8 cellular contexts compared by ENCODE assay signal in the genomic region with DNA sequence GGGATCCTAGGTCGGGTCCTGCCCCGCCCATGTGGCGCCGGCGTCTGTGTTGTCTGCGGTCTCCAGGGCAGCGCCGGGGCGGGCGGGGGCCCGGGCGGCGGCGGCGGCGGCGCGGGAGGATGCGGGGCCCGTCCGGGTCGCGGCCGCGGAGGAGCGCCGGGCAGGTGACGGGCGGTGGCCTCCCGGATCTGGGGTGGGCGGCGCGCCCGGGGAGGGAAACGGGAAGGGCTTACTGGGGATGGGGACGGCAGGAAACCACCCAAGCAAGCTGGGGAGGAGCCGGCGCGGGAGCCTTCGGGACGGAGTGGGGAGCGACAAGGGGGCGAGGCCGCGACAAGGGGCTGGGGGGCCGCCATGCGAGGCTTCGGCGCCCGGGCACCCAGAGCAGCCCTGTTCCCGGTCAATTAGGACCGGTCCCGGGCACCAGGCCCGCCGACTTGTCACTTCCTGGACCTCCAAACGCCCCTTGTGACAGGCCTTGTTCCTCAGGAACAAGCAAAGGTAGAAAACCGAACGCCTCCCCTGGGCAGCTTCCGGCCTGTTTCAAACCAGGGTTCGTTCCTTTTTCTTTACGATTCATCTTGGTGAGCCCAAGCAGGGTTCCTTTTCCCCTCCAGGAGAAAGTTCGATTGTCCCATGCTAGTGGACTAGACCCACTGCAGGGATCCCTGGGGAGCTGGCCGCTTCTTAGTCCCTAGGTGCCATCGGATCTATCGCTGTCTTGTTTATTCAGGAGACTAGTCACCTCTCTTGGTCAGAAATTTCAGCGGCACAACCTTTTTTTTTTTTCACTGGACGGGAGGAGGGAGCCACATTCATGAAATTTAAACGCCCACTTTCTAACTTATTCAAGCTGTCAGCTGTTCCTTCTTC. TPM values are rescaled to one million over a fixed set of nuclear protein-coding genes. Genes with fewer than 3 reads are reported as not detected.
DNase-seq lines count a peak whose midpoint lies in the region; ATAC-seq and TF ChIP-seq lines count a peak whose summit lies in the region.

No MANE protein-coding gene starts in this region.

- peak overlapping the region; percentile 73 for H3K4me2 ChIP-seq in mesendoderm (ENCODE audit: low read length)

- no peaks in the 10 kb centered on the region for H3K9me3 Mint-ChIP-seq in activated CD8-positive, alpha-beta T cell treated with anti-CD3 and anti-CD28 coated beads, Interleukin-2, amount 10 ng/mL, durations not matched to agents 7 days and 5 days (ENCODE audit: insufficient read depth)
- H3K9me3 Mint-ChIP-seq in endodermal cell = no peaks in the 10 kb centered on the region

- H3K23ac ChIP-seq in mesendoderm (ENCODE audit: low read length) = no peak overlapping the region

- no peaks in the 10 kb centered on the region for H3K79me2 ChIP-seq in mesendoderm (ENCODE audit: control insufficient read depth, insufficient read depth, low read length)

- POLR2A ChIA-PET in activated CD8-positive, alpha-beta T cell treated with anti-CD3 and anti-CD28 coated beads, Interleukin-2, amount 10 ng/mL, durations not matched to agents 7 days and 5 days (lab: Charles Lee) = interaction anchor here (1.0 kb wide), 1 partner anchor 179 kb away, joined by 3 read pairs; a partner anchor contains a TSS

- peak overlapping the region; percentile 47 for H2BK120ac ChIP-seq in mesendoderm (ENCODE audit: low read depth, low read length)

- CTCF ChIA-PET in activated CD8-positive, alpha-beta T cell treated with anti-CD3 and anti-CD28 coated beads, Interleukin-2, amount 10 ng/mL, durations not matched to agents 7 days and 5 days (lab: Charles Lee) = interaction anchor here (0.7 to 2.2 kb wide), 9 partner anchors 17 to 171 kb away, joined by 3 to 8 read pairs (median 6); no protein-coding TSS in a partner anchor

- H3K9ac ChIP-seq in endodermal cell (ENCODE audit: extremely low read depth, low read length, poor library complexity, severe bottlenecking) (peak overlapping the region; percentile 56), mesendoderm (ENCODE audit: low read length) (peak overlapping the region; percentile 78)

- H2BK15ac ChIP-seq in mesendoderm (replicated peaks; ENCODE audit: low read depth) = no peak overlapping the region

- peak overlapping the region; percentile 73 for H3K4me3 Mint-ChIP-seq in activated CD8-positive, alpha-beta T cell treated with anti-CD3 and anti-CD28 coated beads, Interleukin-2, amount 10 ng/mL, durations not matched to agents 7 days and 5 days
- H3K4me3 Mint-ChIP-seq in endodermal cell = peak overlapping the region; percentile 70

- H3K4me1 ChIP-seq in endodermal cell (ENCODE audit: control insufficient read depth, insufficient read depth, low read length) (peaks cover 5% of the 10 kb centered on the region), mesendoderm (ENCODE audit: control insufficient read depth, low read depth, low read length) (no peaks in the 10 kb centered on the region)

- no peak overlapping the region for H4K5ac ChIP-seq in mesendoderm (ENCODE audit: low read length)

- H4K8ac ChIP-seq in mesendoderm (ENCODE audit: low read depth, low read length) = peak overlapping the region; percentile 95

- H3K27ac ChIP-seq in endodermal cell (ENCODE audit: low read depth, low read length) (no peak overlapping the region), mesendoderm (ENCODE audit: low read depth, low read length) (peak overlapping the region; percentile 83)

- peak overlapping the region; percentile 84 for H3K27ac Mint-ChIP-seq in activated CD8-positive, alpha-beta T cell treated with anti-CD3 and anti-CD28 coated beads, Interleukin-2, amount 10 ng/mL, durations not matched to agents 7 days and 5 days
- peak overlapping the region; percentile 78 for H3K27ac Mint-ChIP-seq in endodermal cell

- H3K4me3 ChIP-seq in AG10803 (ENCODE audit: low read length) (peak overlapping the region; percentile 72), endodermal cell (ENCODE audit: low read length) (peak overlapping the region; percentile 81), mesendoderm (ENCODE audit: low read length) (peak overlapping the region; percentile 57)

- ATAC-seq in GM21381 (IDR thresholded peaks at IDR 0.05; ENCODE audit: unreplicated experiment) = peak; percentile 50
- ATAC-seq in activated CD8-positive, alpha-beta T cell treated with anti-CD3 and anti-CD28 coated beads, Interleukin-2, amount 10 ng/mL, durations not matched to agents 7 days and 5 days = peak; percentile 87

- no peaks in the 10 kb centered on the region for H3K9me3 ChIP-seq in endodermal cell (ENCODE audit: control insufficient read depth, low read length)

- H3K56ac ChIP-seq in mesendoderm (ENCODE audit: low read length) = peak overlapping the region; percentile 78

- no peaks in the 10 kb centered on the region for H3K36me3 ChIP-seq in endodermal cell (ENCODE audit: control insufficient read depth, insufficient read depth, low read length)
- no peaks in the 10 kb centered on the region for H3K36me3 ChIP-seq in mesendoderm (ENCODE audit: control insufficient read depth, insufficient read depth, low read length)

- no peaks in the 10 kb centered on the region for H3K36me3 Mint-ChIP-seq in activated CD8-positive, alpha-beta T cell treated with anti-CD3 and anti-CD28 coated beads, Interleukin-2, amount 10 ng/mL, durations not matched to agents 7 days and 5 days (ENCODE audit: low read depth)
- peaks cover 2% of the 10 kb centered on the region for H3K36me3 Mint-ChIP-seq in endodermal cell (ENCODE audit: low read depth)

- H3K79me1 ChIP-seq in mesendoderm (ENCODE audit: low read length) = no peaks in the 10 kb centered on the region

- H3K4me1 Mint-ChIP-seq in activated CD8-positive, alpha-beta T cell treated with anti-CD3 and anti-CD28 coated beads, Interleukin-2, amount 10 ng/mL, durations not matched to agents 7 days and 5 days (ENCODE audit: low read depth) = peaks cover 18% of the 10 kb centered on the region
- peaks cover 16% of the 10 kb centered on the region for H3K4me1 Mint-ChIP-seq in endodermal cell

- 0 to 3% methylated on average over 28 to 68 of the region's 68 CpGs for WGBS in endodermal cell (ENCODE audit: insufficient coverage in 1 of 2, insufficient read length in 1 of 2), 2 experiments
- no CpG with 5 or more reads among the region's 68 CpGs for WGBS in mesendoderm (ENCODE audit: extremely low coverage, insufficient coverage, low lambda C conversion rate)

- H3K27me3 ChIP-seq in endodermal cell (ENCODE audit: control insufficient read depth, insufficient read depth, low read length, poor library complexity, severe bottlenecking) = peaks cover 21% of the 10 kb centered on the region
- no peaks in the 10 kb centered on the region for H3K27me3 ChIP-seq in mesendoderm (ENCODE audit: insufficient read depth, low read length, poor library complexity)

- H3K4ac ChIP-seq in mesendoderm (ENCODE audit: low read depth, low read length) = no peak overlapping the region

- H2BK5ac ChIP-seq in mesendoderm (ENCODE audit: low read length) = no peak overlapping the region

- H3K18ac ChIP-seq in mesendoderm (ENCODE audit: low read length) = peak overlapping the region; percentile 94

- H3K27me3 Mint-ChIP-seq in activated CD8-positive, alpha-beta T cell treated with anti-CD3 and anti-CD28 coated beads, Interleukin-2, amount 10 ng/mL, durations not matched to agents 7 days and 5 days (ENCODE audit: low read depth) = peaks cover 10% of the 10 kb centered on the region
- H3K27me3 Mint-ChIP-seq in endodermal cell (ENCODE audit: insufficient read depth) = peaks cover 22% of the 10 kb centered on the region

- no peak for TF ChIP-seq CTCF in AG10803 (conservative IDR thresholded peaks at IDR 0.05; ENCODE audit: low read length)
- TF ChIP-seq CTCF in endodermal cell (conservative IDR thresholded peaks at IDR 0.05) = peak; percentile 12

- no peak overlapping the region for H2AK5ac ChIP-seq in mesendoderm (ENCODE audit: low read length)

- peak; percentile 93 for DNase-seq in AG10803 (ENCODE audit: low read depth)
- DNase-seq in NCI-H2196 (lab: John Stamatoyannopoulos, UW; ENCODE audit: unreplicated experiment) = peak; percentile 59
- DNase-seq in activated CD8-positive, alpha-beta T cell treated with anti-CD3 and anti-CD28 coated beads, Interleukin-2, amount 10 ng/mL, durations not matched to agents 7 days and 5 days = peak; percentile 62
- peak; percentile 90 for DNase-seq in endodermal cell
- peak; percentile 83 for DNase-seq in mesendoderm
- DNase-seq in stimulated activated CD8-positive, alpha-beta memory T cell treated with anti-CD3 and anti-CD28 coated beads, Interleukin-15, amount 100 ng/mL, for 1 hour (ENCODE audit: low read depth) = peak; percentile 24
- DNase-seq in cerebellar nuclear complex (lab: John Stamatoyannopoulos, UW) = no peak

RNA-seq across cellular contexts. Expression of a gene that starts 0.5 kb away (rescaled TPM):
- 1 to 10 TPM; 1.5 to 1.6 TPM for total RNA-seq in activated CD8-positive, alpha-beta T cell treated with anti-CD3 and anti-CD28 coated beads, Interleukin-2, amount 10 ng/mL, durations not matched to agents 7 days and 5 days
- 1 to 10 TPM; 2.1 to 4.8 TPM for total RNA-seq in endodermal cell
- 4.5 TPM for polyA plus RNA-seq in endodermal cell (2013, experiment 1 of 2)
- 5.0 TPM for polyA plus RNA-seq in endodermal cell (2013, experiment 2 of 2)
- 1.2 TPM for polyA plus RNA-seq in mesendoderm (2013, experiment 1 of 2)
- 1.2 TPM for polyA plus RNA-seq in mesendoderm (2013, experiment 2 of 2)

RNA-seq across cellular contexts. Expression of a gene that starts 44.7 kb away (rescaled TPM):
- 1 to 10 TPM; 8.0 TPM for total RNA-seq in activated CD8-positive, alpha-beta T cell treated with anti-CD3 and anti-CD28 coated beads, Interleukin-2, amount 10 ng/mL, durations not matched to agents 7 days and 5 days
- not detected for total RNA-seq in endodermal cell
- polyA plus RNA-seq in endodermal cell (2013, experiment 1 of 2) = not detected
- polyA plus RNA-seq in endodermal cell (2013, experiment 2 of 2) = not detected
- polyA plus RNA-seq in mesendoderm (2013, experiment 1 of 2) = 0.31 TPM
- polyA plus RNA-seq in mesendoderm (2013, experiment 2 of 2) = 0.45 TPM

Comparison
In these comparisons a context has a peak if more than half of its experiments do, and no peak if none do; other contexts are left out.
1. DNase-seq: peak in AG10803 (single experiment), NCI-H2196 (single experiment), activated CD8-positive, alpha-beta T cell treated with anti-CD3 and anti-CD28 coated beads, Interleukin-2, amount 10 ng/mL, durations not matched to agents 7 days and 5 days (single experiment), endodermal cell (single experiment), mesendoderm (single experiment) and stimulated activated CD8-positive, alpha-beta memory T cell treated with anti-CD3 and anti-CD28 coated beads, Interleukin-15, amount 100 ng/mL, for 1 hour (single experiment); none in cerebellar nuclear complex (0 of 2).
2. RNA of a gene that starts 44.7 kb away (total RNA-seq): 8.0 TPM in activated CD8-positive, alpha-beta T cell treated with anti-CD3 and anti-CD28 coated beads, Interleukin-2, amount 10 ng/mL, durations not matched to agents 7 days and 5 days; not detected in endodermal cell; every median in the first group is over 4 times any median in the second.
3. Peak in every context shown above with its lines, with median percentiles within 50 percentile points of each other: H3K4me3 ChIP-seq.